ENCODE assay signal across 1 cellular context in genomic region chr12:52896190-52897100, GRCh38.
TF ChIP-seq lines count a peak whose summit lies in the region.

No MANE protein-coding gene starts in this region.

TF ChIP-seq in WTC11, 78 proteins besides CTCF, POLR2A, EP300 and RAD21 (continued from another document):
- TF ChIP-seq MYBL2 (CRISPR knock-in tag; IDR thresholded peaks at IDR 0.05) (no peak), GABPB1 (CRISPR knock-in tag; IDR thresholded peaks at IDR 0.05) (no peak), NFYB (CRISPR knock-in tag; conservative IDR thresholded peaks at IDR 0.05; ENCODE audit: low read depth) (no peak), TEAD1 (CRISPR knock-in tag; IDR thresholded peaks at IDR 0.05) (no peak), TCF7 (CRISPR knock-in tag; IDR thresholded peaks at IDR 0.05; ENCODE audit: low read depth) (no peak), NFE2L1 (CRISPR knock-in tag; IDR thresholded peaks at IDR 0.05) (no peak), ZSCAN18 (CRISPR knock-in tag; IDR thresholded peaks at IDR 0.05) (no peak), GTF2I (CRISPR knock-in tag; conservative IDR thresholded peaks at IDR 0.05) (no peak), AR (CRISPR knock-in tag; IDR thresholded peaks at IDR 0.05) (no peak), ATF2 (CRISPR knock-in tag; IDR thresholded peaks at IDR 0.05; ENCODE audit: borderline replicate concordance, low read depth) (no peak)
TF ChIP-seq in WTC11: peak in this region for 0.
